ENCODE assay signal across 8 cellular contexts in genomic region chr19:12720851-12721655, GRCh38. TPM values are rescaled to one million over a fixed set of nuclear protein-coding genes. Genes with fewer than 3 reads are reported as not detected.
DNase-seq lines count a peak whose midpoint lies in the region; ATAC-seq and TF ChIP-seq lines count a peak whose summit lies in the region.

No MANE protein-coding gene starts in this region.

- no peak for ATAC-seq in stimulated activated naive CD8-positive, alpha-beta T cell treated with anti-CD3 and anti-CD28 coated beads, Interleukin-15, Interleukin-2, amounts not matched to agents 100 U/mL and 50 U/mL, for 24 hours
- ATAC-seq in HG03571 (IDR thresholded peaks at IDR 0.05; ENCODE audit: unreplicated experiment) (no peak), GM21786 (IDR thresholded peaks at IDR 0.05; ENCODE audit: unreplicated experiment) (no peak), GM19395 (IDR thresholded peaks at IDR 0.05; ENCODE audit: unreplicated experiment) (no peak)

- no peak for DNase-seq in stimulated activated naive CD8-positive, alpha-beta T cell treated with anti-CD3 and anti-CD28 coated beads, Interleukin-15, Interleukin-2, amounts not matched to agents 100 U/mL and 50 U/mL, for 24 hours
- no peak for DNase-seq in ascending aorta (ENCODE audit: low spot score in 2 of 2)
- DNase-seq in stimulated activated CD8-positive, alpha-beta memory T cell treated with anti-CD3 and anti-CD28 coated beads, Interleukin-4, amount 100 ng/mL, for 48 hours, result peak; percentile 37

- no peak for TF ChIP-seq CTCF in ascending aorta (IDR thresholded peaks at IDR 0.05)

- intact Hi-C loops in ascending aorta (cut with DNase I), result no loop called here

- peak overlapping the region; percentile 81 to 95 for H3K4me3 ChIP-seq in ascending aorta
- H3K4me3 ChIP-seq in iPS-18c (ENCODE audit: insufficient read depth, low read depth, low read length), result peak overlapping the region; percentile 98

- no peaks in the 10 kb centered on the region for H3K27me3 ChIP-seq in ascending aorta

- peaks cover 4 to 29% of the 10 kb centered on the region in 2 donors for H3K4me1 ChIP-seq in ascending aorta

- H3K9me3 ChIP-seq in ascending aorta (no peaks in the 10 kb centered on the region), iPS-18c (ENCODE audit: control insufficient read depth, insufficient read depth, low read length) (peaks cover 2% of the 10 kb centered on the region)

- H3K27ac ChIP-seq in ascending aorta, result peak overlapping the region; percentile 88 to 98

- H3K27me3 Mint-ChIP-seq in stimulated activated naive CD8-positive, alpha-beta T cell treated with anti-CD3 and anti-CD28 coated beads, Interleukin-15, Interleukin-2, amounts not matched to agents 100 ng/mL and 50 ng/mL, for 24 hours, result no peaks in the 10 kb centered on the region

- peak overlapping the region; percentile 87 for H3K27ac Mint-ChIP-seq in stimulated activated naive CD8-positive, alpha-beta T cell treated with anti-CD3 and anti-CD28 coated beads, Interleukin-15, Interleukin-2, amounts not matched to agents 100 ng/mL and 50 ng/mL, for 24 hours

- H3K36me3 Mint-ChIP-seq in stimulated activated naive CD8-positive, alpha-beta T cell treated with anti-CD3 and anti-CD28 coated beads, Interleukin-15, Interleukin-2, amounts not matched to agents 100 ng/mL and 50 ng/mL, for 24 hours (ENCODE audit: low read depth), result peaks cover 56% of the 10 kb centered on the region

- peak overlapping the region; percentile 92 for H3K4me3 Mint-ChIP-seq in stimulated activated naive CD8-positive, alpha-beta T cell treated with anti-CD3 and anti-CD28 coated beads, Interleukin-15, Interleukin-2, amounts not matched to agents 100 ng/mL and 50 ng/mL, for 24 hours

- peaks cover 41% of the 10 kb centered on the region for H3K4me1 Mint-ChIP-seq in stimulated activated naive CD8-positive, alpha-beta T cell treated with anti-CD3 and anti-CD28 coated beads, Interleukin-15, Interleukin-2, amounts not matched to agents 100 ng/mL and 50 ng/mL, for 24 hours (ENCODE audit: low read depth)

- no peaks in the 10 kb centered on the region for H3K9me3 Mint-ChIP-seq in stimulated activated naive CD8-positive, alpha-beta T cell treated with anti-CD3 and anti-CD28 coated beads, Interleukin-15, Interleukin-2, amounts not matched to agents 100 ng/mL and 50 ng/mL, for 24 hours

- peaks cover 20 to 23% of the 10 kb centered on the region in 2 donors for H3K36me3 ChIP-seq in ascending aorta

RNA-seq across cellular contexts. Expression of gene TNPO2, which starts 2.7 kb away (rescaled TPM):
- total RNA-seq in ascending aorta, result 82.6 TPM

RNA-seq across cellular contexts. Expression of gene TRIR, which starts 13.4 kb away (rescaled TPM):
- total RNA-seq in ascending aorta, result 338 TPM

RNA-seq across cellular contexts. Expression of gene GET3, which starts 16.2 kb away (rescaled TPM):
- total RNA-seq in ascending aorta, result 43.6 TPM

RNA-seq across cellular contexts. Expression of gene FBXW9, which starts 24.6 kb away (rescaled TPM):
- total RNA-seq in ascending aorta, result 7.6 TPM

RNA-seq across cellular contexts. Expression of gene BEST2, which starts 30.5 kb away (rescaled TPM):
- total RNA-seq in ascending aorta, result not detected
